ENCODE assay signal across 18 cellular contexts in genomic region chr20:14888172-14888571, GRCh38.
DNase-seq lines count a peak whose midpoint lies in the region; ATAC-seq and TF ChIP-seq lines count a peak whose summit lies in the region.
"Had no signal": no experiment of that assay in that cellular context is flagged by ENCODE, and none has a peak within 500 bp of the region (broad histone marks: within the 10 kb centered on the region; RNA-seq: fewer than 3 reads in every experiment).

No MANE protein-coding gene starts in this region.

- H3K27me3 Mint-ChIP-seq in naive thymus-derived CD8-positive, alpha-beta T cell, result no peaks in the 10 kb centered on the region
- H3K27me3 Mint-ChIP-seq: CD8-positive, alpha-beta memory T cell had no signal

- no peak overlapping the region for H2AK5ac ChIP-seq in neuronal stem cell (ENCODE audit: low read depth, low read length)

- H4K20me1 ChIP-seq in PC-3 (ENCODE audit: low read length), result no peaks in the 10 kb centered on the region
- no peaks in the 10 kb centered on the region for H4K20me1 ChIP-seq in hepatocyte (ENCODE audit: insufficient read depth, poor library complexity, severe bottlenecking)

- no peaks in the 10 kb centered on the region for H3K36me3 Mint-ChIP-seq in naive thymus-derived CD8-positive, alpha-beta T cell
- H3K36me3 Mint-ChIP-seq: CD8-positive, alpha-beta memory T cell had no signal

- H2BK15ac ChIP-seq in neuronal stem cell (ENCODE audit: low read length), result no peak overlapping the region

- POLR2A ChIA-PET in PC-3 (lab: Charles Lee; ENCODE audit: unreplicated experiment), result interaction anchor here (0.5 kb wide), 1 partner anchor 233 kb away, joined by 5 read pairs; no protein-coding TSS in a partner anchor
- POLR2A ChIA-PET in naive thymus-derived CD8-positive, alpha-beta T cell (lab: Charles Lee), result no interaction called here

- no peak overlapping the region for H3K23ac ChIP-seq in neuronal stem cell (ENCODE audit: low read depth, low read length, poor library complexity)

- in situ Hi-C loops in G401 (cut with HindIII; ENCODE audit: low sequenced_read_pairs), result no loop called here

- H3K27me3 ChIP-seq in PC-3 (ENCODE audit: low read length) (no peaks in the 10 kb centered on the region), neuronal stem cell (ENCODE audit: control insufficient read depth in 3 of 3, insufficient read depth in 3 of 3, low read depth in 1 of 3, low read length in 3 of 3) (no peaks in the 10 kb centered on the region), hepatocyte (no peaks in the 10 kb centered on the region)

- no peak overlapping the region for H3K14ac ChIP-seq in neuronal stem cell (ENCODE audit: low read length)

- no peak overlapping the region for H3K4ac ChIP-seq in neuronal stem cell (ENCODE audit: low read length)

- H3K4me3 ChIP-seq in PC-3 (ENCODE audit: low read length), result no peak overlapping the region
- no peak overlapping the region for H3K4me3 ChIP-seq in neuronal stem cell (ENCODE audit: low read length in 2 of 2)
- H3K4me3 ChIP-seq in hepatocyte, result no peak overlapping the region

- peak; percentile 80 for DNase-seq in G401 (ENCODE audit: low spot score)
- no peak for DNase-seq in PC-3
- peak; percentile 74 for DNase-seq in cerebellar cortex (ENCODE audit: low spot score)
- DNase-seq in neuronal stem cell (ENCODE audit: low spot score), result no peak
- DNase-seq in naive thymus-derived CD8-positive, alpha-beta T cell, result no peak
- no peak for DNase-seq in hepatocyte (ENCODE audit: low spot score)
- no peak for DNase-seq in NCI-H345 (lab: John Stamatoyannopoulos, UW)
- DNase-seq: CD8-positive, alpha-beta memory T cell; DMS53; KG1; NCI-H1436; NCI-H2029; NCI-H2171 treated with DMSO at 0.1 percent for 48 hours; NCI-H774; RPMI8226; SIG-M5 had no signal

- no TSS peak for BruUV-seq in PC-3 (replicated peaks; lab: Mats Ljungman, UMichigan)

- no peaks in the 10 kb centered on the region for H3K79me1 ChIP-seq in neuronal stem cell (ENCODE audit: low read depth, low read length)

- H3K9ac ChIP-seq in PC-3 (ENCODE audit: low read length) (no peak overlapping the region), neuronal stem cell (ENCODE audit: low read depth, low read length, poor library complexity) (no peak overlapping the region)

- H3K36me3 ChIP-seq in PC-3 (ENCODE audit: low read depth, low read length), result no peaks in the 10 kb centered on the region
- H3K36me3 ChIP-seq in neuronal stem cell (replicated peaks in 1 of 2; ENCODE audit: control insufficient read depth in 2 of 2, insufficient read depth in 2 of 2, low read length in 2 of 2), result no peaks in the 10 kb centered on the region
- H3K36me3 ChIP-seq in hepatocyte (replicated peaks; ENCODE audit: insufficient read depth, low read depth), result no peaks in the 10 kb centered on the region

- no peak overlapping the region for H4K8ac ChIP-seq in neuronal stem cell (ENCODE audit: low read depth, low read length)

- H3K4me1 ChIP-seq in PC-3 (ENCODE audit: insufficient read depth, low read length), result peaks cover 28% of the 10 kb centered on the region
- H3K4me1 ChIP-seq in neuronal stem cell (ENCODE audit: control insufficient read depth in 2 of 2, insufficient read depth in 1 of 2, low read depth in 1 of 2, low read length in 2 of 2), result peaks cover 0 to 4% of the 10 kb centered on the region in 2 donors
- peaks cover 5% of the 10 kb centered on the region for H3K4me1 ChIP-seq in hepatocyte (ENCODE audit: insufficient read depth)

- ATAC-seq in PC-3 (peak; percentile 65), GM21528 (IDR thresholded peaks at IDR 0.05; ENCODE audit: low FRiP score, unreplicated experiment) (no peak)
- no peak for ATAC-seq in naive thymus-derived CD8-positive, alpha-beta T cell
- ATAC-seq: HepG2 had no signal

- H2AFZ ChIP-seq in PC-3 (ENCODE audit: low read length) (no peak overlapping the region; the same call in 1 of the 2 replicates), neuronal stem cell (ENCODE audit: low read length) (peak overlapping the region; percentile 58), hepatocyte (no peak overlapping the region)

- H2BK5ac ChIP-seq in neuronal stem cell (ENCODE audit: low read length), result no peak overlapping the region

- H3K4me3 Mint-ChIP-seq in naive thymus-derived CD8-positive, alpha-beta T cell, result no peak overlapping the region
- H3K4me3 Mint-ChIP-seq: CD8-positive, alpha-beta memory T cell had no signal

- H3K27ac ChIP-seq in PC-3 (ENCODE audit: low read length), result no peak overlapping the region
- no peak overlapping the region for H3K27ac ChIP-seq in neuronal stem cell (replicated peaks; ENCODE audit: low read length)
- H3K27ac ChIP-seq in hepatocyte, result no peak overlapping the region

- H3K18ac ChIP-seq in neuronal stem cell (ENCODE audit: low read length), result no peak overlapping the region

- H3K4me2 ChIP-seq in PC-3 (ENCODE audit: low read length), result no peak overlapping the region
- no peak overlapping the region for H3K4me2 ChIP-seq in neuronal stem cell (ENCODE audit: insufficient read depth, low read length, poor library complexity, severe bottlenecking)
- no peak overlapping the region for H3K4me2 ChIP-seq in hepatocyte

- H3K9me3 Mint-ChIP-seq in naive thymus-derived CD8-positive, alpha-beta T cell, result peaks cover 0 to 44% (median 11%) of the 10 kb centered on the region in 9 donors

- TF ChIP-seq CTCF in PC-3 (conservative IDR thresholded peaks at IDR 0.05; ENCODE audit: low read depth, low read length) (no peak), hepatocyte (IDR thresholded peaks at IDR 0.05; ENCODE audit: poor library complexity) (no peak)

- H3K9me3 ChIP-seq in PC-3 (ENCODE audit: low read length) (no peaks in the 10 kb centered on the region), neuronal stem cell (replicated peaks in 1 of 2; ENCODE audit: control insufficient read depth in 2 of 2, insufficient read depth in 1 of 2, low read depth in 1 of 2, low read length in 2 of 2) (no peaks in the 10 kb centered on the region), hepatocyte (ENCODE audit: low read depth) (no peaks in the 10 kb centered on the region)

- H3F3A ChIP-seq in PC-3 (ENCODE audit: low read length, unreplicated experiment), result no peaks in the 10 kb centered on the region

- WGBS in neuronal stem cell (ENCODE audit: extremely low coverage in 2 of 2, insufficient read length in 2 of 2, insufficient replicate concordance in 1 of 2), 2 donors, result no CpG with 5 or more reads among the region's 2 CpGs
- 53% methylated on average over 2 of the region's 2 CpGs for WGBS in hepatocyte (ENCODE audit: low lambda C conversion rate, missing lambda C conversion rate)

- H2BK12ac ChIP-seq in neuronal stem cell (ENCODE audit: low read length), result no peak overlapping the region

- no peak overlapping the region for H2BK120ac ChIP-seq in neuronal stem cell (ENCODE audit: low read depth, low read length)

- no peaks in the 10 kb centered on the region for H3K4me1 Mint-ChIP-seq in naive thymus-derived CD8-positive, alpha-beta T cell
- H3K4me1 Mint-ChIP-seq: CD8-positive, alpha-beta memory T cell had no signal

- H3K9me2 ChIP-seq in PC-3 (replicated peaks; ENCODE audit: low read length) (no peaks in the 10 kb centered on the region), hepatocyte (replicated peaks; ENCODE audit: insufficient read depth) (no peaks in the 10 kb centered on the region)

- H3K27ac Mint-ChIP-seq in naive thymus-derived CD8-positive, alpha-beta T cell, result no peak overlapping the region
- H3K27ac Mint-ChIP-seq: CD8-positive, alpha-beta memory T cell had no signal

- CTCF ChIA-PET in PC-3 (lab: Charles Lee), result no interaction called here

- intact Hi-C loops in PC-3 (cut with micrococcal nuclease), result no loop called here

- no peaks in the 10 kb centered on the region for H3K79me2 ChIP-seq in PC-3 (ENCODE audit: low read length)
- no peaks in the 10 kb centered on the region for H3K79me2 ChIP-seq in hepatocyte

- H4K91ac ChIP-seq in neuronal stem cell (ENCODE audit: low read depth, low read length, poor library complexity), result no peak overlapping the region

Comparison
In these comparisons a context has a peak if more than half of its experiments do, and no peak if none do; other contexts are left out.
1. DNase-seq: peak in G401 (single experiment) and cerebellar cortex (single experiment); none in PC-3 (single experiment), neuronal stem cell (single experiment), naive thymus-derived CD8-positive, alpha-beta T cell (0 of 10), hepatocyte (single experiment) and NCI-H345 (single experiment).